Comparison of ENCODE assay signal across 7 cellular contexts in genomic region chr20:47507275-47507981, GRCh38. TPM values are rescaled to one million over a fixed set of nuclear protein-coding genes. Genes with fewer than 3 reads are reported as not detected.
DNase-seq lines count a peak whose midpoint lies in the region; ATAC-seq and TF ChIP-seq lines count a peak whose summit lies in the region.
"Not testable (repeated sequence)": the region's sequence is repeated elsewhere in the genome, so short reads cannot be mapped to it uniquely, and the experiment has no call there.

No MANE protein-coding gene starts in this region.

- not testable (repeated sequence) for H3K23ac ChIP-seq in trophoblast cell (ENCODE audit: low read length)

- peak overlapping the region; percentile 83 for H3K4ac ChIP-seq in trophoblast cell (ENCODE audit: low read depth, low read length)

- peak overlapping the region; percentile 77 for H3K27ac Mint-ChIP-seq in activated CD4-positive, alpha-beta T cell treated with anti-CD3 and anti-CD28 coated beads, Interleukin-2, amount 10 ng/mL, durations not matched to agents 24 days and 14 days
- H3K27ac Mint-ChIP-seq in activated T-helper 2 cell treated with anti-CD3 and anti-CD28 coated beads, Interferon-gamma antibody, Interleukin-2, Interleukin-4, amounts not matched to agents 10 μg/mL and 5 μg/mL and 100 μg/mL, durations not matched to agents 14 hours and 24 hours and 36 hours, result peak overlapping the region; percentile 71

- H3K9me3 ChIP-seq in HUES48 (ENCODE audit: control insufficient read depth, insufficient read depth, low read length); PC-3 (ENCODE audit: low read length); ectodermal cell (ENCODE audit: control insufficient read depth, low read length); trophoblast cell (ENCODE audit: insufficient read depth, low read depth, low read length): not testable (repeated sequence)

- H3K27me3 Mint-ChIP-seq in activated CD4-positive, alpha-beta T cell treated with anti-CD3 and anti-CD28 coated beads, Interleukin-2, amount 10 ng/mL, durations not matched to agents 24 days and 14 days; activated T-helper 2 cell treated with anti-CD3 and anti-CD28 coated beads, Interferon-gamma antibody, Interleukin-2, Interleukin-4, amounts not matched to agents 10 μg/mL and 5 μg/mL and 100 μg/mL, durations not matched to agents 14 hours and 24 hours and 36 hours (ENCODE audit: low read depth): not testable (repeated sequence)

- 91 to 92% methylated on average over 7 to 9 of the region's 9 CpGs for WGBS in ectodermal cell, 2 experiments
- WGBS in trophoblast cell (ENCODE audit: extremely low coverage, insufficient coverage, insufficient read length), result no CpG with 5 or more reads among the region's 9 CpGs

- peak overlapping the region; percentile 74 for H3K4me3 Mint-ChIP-seq in activated CD4-positive, alpha-beta T cell treated with anti-CD3 and anti-CD28 coated beads, Interleukin-2, amount 10 ng/mL, durations not matched to agents 24 days and 14 days
- H3K4me3 Mint-ChIP-seq in activated T-helper 2 cell treated with anti-CD3 and anti-CD28 coated beads, Interferon-gamma antibody, Interleukin-2, Interleukin-4, amounts not matched to agents 10 μg/mL and 5 μg/mL and 100 μg/mL, durations not matched to agents 14 hours and 24 hours and 36 hours (ENCODE audit: low read depth), result peak overlapping the region; percentile 22

- not testable (repeated sequence) for H2BK120ac ChIP-seq in trophoblast cell (ENCODE audit: insufficient read depth, low read length, poor library complexity)

- POLR2A ChIA-PET in PC-3 (lab: Charles Lee; ENCODE audit: unreplicated experiment), result not testable (repeated sequence)

- H3K4me1 ChIP-seq in HUES48 (ENCODE audit: control insufficient read depth, insufficient read depth, low read length), result peaks cover 43% of the 10 kb centered on the region
- H3K4me1 ChIP-seq in PC-3 (ENCODE audit: insufficient read depth, low read length), result peaks cover 35% of the 10 kb centered on the region
- H3K4me1 ChIP-seq in ectodermal cell (ENCODE audit: control insufficient read depth, insufficient read depth, low read length), result peaks cover 40% of the 10 kb centered on the region
- H3K4me1 ChIP-seq in trophoblast cell (ENCODE audit: control insufficient read depth in 1 of 2, insufficient read depth in 2 of 2, low read length in 2 of 2), result not testable (repeated sequence)

- H4K8ac ChIP-seq in trophoblast cell (ENCODE audit: low read depth, low read length), result not testable (repeated sequence)

- H3K4me2 ChIP-seq in PC-3 (ENCODE audit: low read length), result 0 out of 2 replicates have a peak overlapping the region, but pooled peaks have one; percentile 73
- not testable (repeated sequence) for H3K4me2 ChIP-seq in trophoblast cell (ENCODE audit: low read length)

- not testable (repeated sequence) for H3K36me3 ChIP-seq in HUES48 (ENCODE audit: control insufficient read depth, insufficient read depth, low read length); PC-3 (ENCODE audit: low read depth, low read length); ectodermal cell (ENCODE audit: control insufficient read depth, insufficient read depth, low read length); trophoblast cell (ENCODE audit: control insufficient read depth in 1 of 2, insufficient read depth in 2 of 2, low read length in 2 of 2)

- H2BK5ac ChIP-seq in trophoblast cell (ENCODE audit: low read depth, low read length, poor library complexity), result not testable (repeated sequence)

- not testable (repeated sequence) for H2AK5ac ChIP-seq in trophoblast cell (ENCODE audit: low read length)

- not testable (repeated sequence) for BruUV-seq in PC-3 (replicated peaks; lab: Mats Ljungman, UMichigan)

- H4K91ac ChIP-seq in trophoblast cell (ENCODE audit: low read depth, low read length), result not testable (repeated sequence)

- not testable (repeated sequence) for H3F3A ChIP-seq in PC-3 (ENCODE audit: low read length, unreplicated experiment)

- H3K9me2 ChIP-seq in PC-3 (replicated peaks; ENCODE audit: low read length), result not testable (repeated sequence)

- not testable (repeated sequence) for H3K27me3 ChIP-seq in HUES48 (ENCODE audit: control insufficient read depth, insufficient read depth, low read length); PC-3 (ENCODE audit: low read length); ectodermal cell (ENCODE audit: control insufficient read depth, insufficient read depth, low read length, poor library complexity, severe bottlenecking); trophoblast cell (ENCODE audit: insufficient read depth, low read length)

- H3K9me3 Mint-ChIP-seq in activated CD4-positive, alpha-beta T cell treated with anti-CD3 and anti-CD28 coated beads, Interleukin-2, amount 10 ng/mL, durations not matched to agents 24 days and 14 days; activated T-helper 2 cell treated with anti-CD3 and anti-CD28 coated beads, Interferon-gamma antibody, Interleukin-2, Interleukin-4, amounts not matched to agents 10 μg/mL and 5 μg/mL and 100 μg/mL, durations not matched to agents 14 hours and 24 hours and 36 hours: not testable (repeated sequence)

- H3K4me1 Mint-ChIP-seq in activated CD4-positive, alpha-beta T cell treated with anti-CD3 and anti-CD28 coated beads, Interleukin-2, amount 10 ng/mL, durations not matched to agents 24 days and 14 days, result peaks cover 55% of the 10 kb centered on the region
- H3K4me1 Mint-ChIP-seq in activated T-helper 2 cell treated with anti-CD3 and anti-CD28 coated beads, Interferon-gamma antibody, Interleukin-2, Interleukin-4, amounts not matched to agents 10 μg/mL and 5 μg/mL and 100 μg/mL, durations not matched to agents 14 hours and 24 hours and 36 hours (ENCODE audit: low read depth), result peaks cover 61% of the 10 kb centered on the region

- not testable (repeated sequence) for H3K14ac ChIP-seq in trophoblast cell (ENCODE audit: low read length)

- H3K36me3 Mint-ChIP-seq in activated CD4-positive, alpha-beta T cell treated with anti-CD3 and anti-CD28 coated beads, Interleukin-2, amount 10 ng/mL, durations not matched to agents 24 days and 14 days (ENCODE audit: low read depth), result peaks cover 55% of the 10 kb centered on the region
- H3K36me3 Mint-ChIP-seq in activated T-helper 2 cell treated with anti-CD3 and anti-CD28 coated beads, Interferon-gamma antibody, Interleukin-2, Interleukin-4, amounts not matched to agents 10 μg/mL and 5 μg/mL and 100 μg/mL, durations not matched to agents 14 hours and 24 hours and 36 hours (ENCODE audit: low read depth), result peaks cover 70% of the 10 kb centered on the region

- intact Hi-C loops in PC-3 (cut with micrococcal nuclease), result loop anchor here (5.0 kb wide), 1 partner anchor 310 kb away; no protein-coding TSS in a partner anchor
- intact Hi-C loops in activated CD4-positive, alpha-beta T cell treated with anti-CD3 and anti-CD28 coated beads, Interleukin-2, amount 10 ng/mL, durations not matched to agents 24 days and 14 days (cut with micrococcal nuclease), result not testable (repeated sequence)
- intact Hi-C loops in activated T-helper 2 cell treated with anti-CD3 and anti-CD28 coated beads, Interferon-gamma antibody, Interleukin-2, Interleukin-4, amounts not matched to agents 10 μg/mL and 5 μg/mL and 100 μg/mL, durations not matched to agents 14 hours and 24 hours and 36 hours (cut with micrococcal nuclease), result loop anchor here (5.0 to 10.0 kb wide), 2 partner anchors 35 to 313 kb away; no protein-coding TSS in a partner anchor

- H3K79me2 ChIP-seq in PC-3 (ENCODE audit: low read length), result peaks cover 99% of the 10 kb centered on the region
- peaks cover 17% of the 10 kb centered on the region for H3K79me2 ChIP-seq in trophoblast cell (ENCODE audit: control insufficient read depth, insufficient read depth, low read length, poor library complexity)

- not testable (repeated sequence) for H4K12ac ChIP-seq in trophoblast cell (ENCODE audit: low read depth, low read length)

- not testable (repeated sequence) for TF ChIP-seq CTCF in GM10266 (IDR thresholded peaks at IDR 0.05; ENCODE audit: control insufficient read depth, insufficient read depth, low read depth, missing control alignments); PC-3 (conservative IDR thresholded peaks at IDR 0.05; ENCODE audit: low read depth, low read length)

- ATAC-seq in PC-3, result not testable (repeated sequence)

- CTCF ChIA-PET in PC-3 (lab: Charles Lee), result not testable (repeated sequence)

- H3K27ac ChIP-seq in HUES48 (ENCODE audit: low read depth, low read length) (peak overlapping the region; percentile 92), ectodermal cell (ENCODE audit: insufficient read depth, low read depth, low read length, poor library complexity, severe bottlenecking) (peak overlapping the region; percentile 9)
- not testable (repeated sequence) for H3K27ac ChIP-seq in PC-3 (ENCODE audit: low read length); trophoblast cell (ENCODE audit: low read depth, low read length)

- not testable (repeated sequence) for H3K9ac ChIP-seq in HUES48 (ENCODE audit: low read depth, low read length); PC-3 (ENCODE audit: low read length); trophoblast cell (ENCODE audit: low read length)

- not testable (repeated sequence) for H2BK12ac ChIP-seq in trophoblast cell (ENCODE audit: low read length)

- H3K18ac ChIP-seq in trophoblast cell (ENCODE audit: low read length), result not testable (repeated sequence)

- peaks cover 32% of the 10 kb centered on the region for H4K20me1 ChIP-seq in PC-3 (ENCODE audit: low read length)

- H2AFZ ChIP-seq in PC-3 (ENCODE audit: low read length); trophoblast cell (ENCODE audit: insufficient read depth, low read length, poor library complexity): not testable (repeated sequence)

- H3K79me1 ChIP-seq in trophoblast cell (ENCODE audit: low read length), result not testable (repeated sequence)

- not testable (repeated sequence) for H3K4me3 ChIP-seq in HUES48 (ENCODE audit: low read depth, low read length); PC-3 (ENCODE audit: low read length); ectodermal cell (ENCODE audit: insufficient read depth, low read depth, low read length); trophoblast cell (ENCODE audit: low read depth, low read length)

- DNase-seq in GM10266 (ENCODE audit: extremely low spot score), result peak; percentile 45
- not testable (repeated sequence) for DNase-seq in PC-3; activated CD4-positive, alpha-beta T cell treated with anti-CD3 and anti-CD28 coated beads, Interleukin-2, amount 10 ng/mL, durations not matched to agents 24 days and 14 days; activated T-helper 2 cell treated with anti-CD3 and anti-CD28 coated beads, Interferon-gamma antibody, Interleukin-2, Interleukin-4, amounts not matched to agents 10 μg/mL and 5 μg/mL and 100 μg/mL, durations not matched to agents 14 hours and 24 hours and 36 hours (ENCODE audit: low spot score); trophoblast cell

RNA-seq across cellular contexts. Expression of gene NCOA3, which starts 5.7 kb away (rescaled TPM):
- 27.8 and 31.1 TPM in 2 replicates for total RNA-seq in PC-3 (2014; rRNA removed)
- 140 TPM in 2 replicates for total RNA-seq in activated CD4-positive, alpha-beta T cell treated with anti-CD3 and anti-CD28 coated beads, Interleukin-2, amount 10 ng/mL, durations not matched to agents 24 days and 14 days
- total RNA-seq in activated T-helper 2 cell treated with anti-CD3 and anti-CD28 coated beads, Interferon-gamma antibody, Interleukin-2, Interleukin-4, amounts not matched to agents 10 μg/mL and 5 μg/mL and 100 μg/mL, durations not matched to agents 14 hours and 24 hours and 36 hours, result 119 and 126 TPM in 2 replicates
- 24.6 TPM for polyA plus RNA-seq in ectodermal cell (2013, experiment 1 of 4)
- polyA plus RNA-seq in ectodermal cell (2013, experiment 2 of 4), result 26.8 TPM
- 17.2 TPM for polyA plus RNA-seq in ectodermal cell (2013, experiment 3 of 4)
- 21.0 TPM for polyA plus RNA-seq in ectodermal cell (2013, experiment 4 of 4)
- polyA plus RNA-seq in trophoblast cell (2013), result 189 and 191 TPM in 2 replicates
